11 cellular contexts compared by ENCODE assay signal in genomic region chr11:19394525-19395016, GRCh38.
A peak's percentile ranks its signal among the peaks of the same experiment; 100 is the strongest.
DNase-seq lines count a peak whose midpoint lies in the region; ATAC-seq lines count a peak whose summit lies in the region.
"Had no signal": no experiment of that assay in that cellular context is flagged by ENCODE, and none has a peak within 500 bp of the region (broad histone marks: within the 10 kb centered on the region; RNA-seq: fewer than 3 reads in every experiment).

No MANE protein-coding gene starts in this region.

- no peaks in the 10 kb centered on the region for H3K36me3 Mint-ChIP-seq in activated T-cell treated with anti-CD3 and anti-CD28 coated beads, Interleukin-2, amount 50 U/mL, for 4 hours (ENCODE audit: insufficient read depth)

- ATAC-seq in activated T-cell treated with anti-CD3 and anti-CD28 coated beads, Interleukin-2, amount 50 U/mL, for 4 hours = no peak
- ATAC-seq in GM21528 (IDR thresholded peaks at IDR 0.05; ENCODE audit: low FRiP score, unreplicated experiment) = peak; percentile 76
- ATAC-seq in HG03108 (IDR thresholded peaks at IDR 0.05; ENCODE audit: unreplicated experiment) = peak; percentile 62

- H3K27me3 Mint-ChIP-seq in activated T-cell treated with anti-CD3 and anti-CD28 coated beads, Interleukin-2, amount 50 U/mL, for 4 hours (ENCODE audit: low read depth) = no peaks in the 10 kb centered on the region

- peaks cover 4% of the 10 kb centered on the region for H3K9me3 Mint-ChIP-seq in activated T-cell treated with anti-CD3 and anti-CD28 coated beads, Interleukin-2, amount 50 U/mL, for 4 hours

- H3K4me3 Mint-ChIP-seq in activated T-cell treated with anti-CD3 and anti-CD28 coated beads, Interleukin-2, amount 50 U/mL, for 4 hours = no peak overlapping the region

- H3K4me1 Mint-ChIP-seq in activated T-cell treated with anti-CD3 and anti-CD28 coated beads, Interleukin-2, amount 50 U/mL, for 4 hours (ENCODE audit: low read depth) = no peaks in the 10 kb centered on the region

- peak; percentile 0 for DNase-seq in activated T-cell treated with anti-CD3 and anti-CD28 coated beads for 48 hours (ENCODE audit: low read depth)
- DNase-seq in activated T-cell treated with anti-CD3 and anti-CD28 coated beads, Interleukin-2, amount 50 U/mL, for 4 hours = no peak
- peak; percentile 11 for DNase-seq in iris pigment epithelial cell (ENCODE audit: low read depth)
- DNase-seq in epidermal melanocyte (ENCODE audit: insufficient read length, low spot score) = no peak
- DNase-seq in NOMO-1 (lab: John Stamatoyannopoulos, UW; ENCODE audit: unreplicated experiment in 2 of 2) = no peak
- no peak for DNase-seq in NCI-H1417 treated with DMSO at 0.1 percent for 48 hours (lab: John Stamatoyannopoulos, UW)
- DNase-seq: erythroblast, NCI-H146, ovary had no signal

Comparison
In these comparisons a context has a peak if more than half of its experiments do, and no peak if none do; other contexts are left out.
1. DNase-seq: peak in activated T-cell treated with anti-CD3 and anti-CD28 coated beads for 48 hours (single experiment) and iris pigment epithelial cell (single experiment); none in activated T-cell treated with anti-CD3 and anti-CD28 coated beads, Interleukin-2, amount 50 U/mL, for 4 hours (single experiment), epidermal melanocyte (single experiment), NOMO-1 (0 of 2) and NCI-H1417 treated with DMSO at 0.1 percent for 48 hours (single experiment).
2. ATAC-seq: peak in GM21528 (single experiment) and HG03108 (single experiment); none in activated T-cell treated with anti-CD3 and anti-CD28 coated beads, Interleukin-2, amount 50 U/mL, for 4 hours (0 of 2).